ENCODE assay signal across 13 cellular contexts in genomic region chr2:142603761-142604160, GRCh38.
A peak's percentile ranks its signal among the peaks of the same experiment; 100 is the strongest.
DNase-seq lines count a peak whose midpoint lies in the region; ATAC-seq and TF ChIP-seq lines count a peak whose summit lies in the region.
"Had no signal": no experiment of that assay in that cellular context is flagged by ENCODE, and none has a peak within 500 bp of the region (broad histone marks: within the 10 kb centered on the region; RNA-seq: fewer than 3 reads in every experiment).

No MANE protein-coding gene starts in this region.

- H3K27me3 ChIP-seq in BE2C = no peaks in the 10 kb centered on the region
- H3K27me3 ChIP-seq in HAP-1 (ENCODE audit: low read depth) = no peaks in the 10 kb centered on the region
- H3K27me3 ChIP-seq: gastroesophageal sphincter, Peyer's patch had no signal

- in situ Hi-C loops in HAP-1 (cut with MboI; ENCODE audit: low sequenced_read_pairs) = no loop called here

- TF ChIP-seq POLR2A in NB4 (IDR thresholded peaks at IDR 0.05; ENCODE audit: extremely low read depth, insufficient read length) = no peak

- TF ChIP-seq CTCF in BE2C (IDR thresholded peaks at IDR 0.05; ENCODE audit: low read depth, low read length) (peak; percentile 11; the same call in 1 of the 2 replicates), NB4 (IDR thresholded peaks at IDR 0.05; ENCODE audit: low read depth, low read length) (no peak)

- H3K9me3 ChIP-seq in BE2C (no peaks in the 10 kb centered on the region), HAP-1 (no peaks in the 10 kb centered on the region)
- H3K9me3 ChIP-seq: gastroesophageal sphincter, Peyer's patch had no signal

- H3K4me3 ChIP-seq in BE2C (ENCODE audit: low read depth, low read length) (no peak overlapping the region), NB4 (ENCODE audit: low read depth, low read length) (no peak overlapping the region), HAP-1 (no peak overlapping the region)
- H3K4me3 ChIP-seq: gastroesophageal sphincter, Peyer's patch had no signal

- ATAC-seq in GM18502 (IDR thresholded peaks at IDR 0.05; ENCODE audit: poor library complexity, unreplicated experiment) (no peak), GM18870 (IDR thresholded peaks at IDR 0.05; ENCODE audit: unreplicated experiment) (no peak)
- ATAC-seq: gastroesophageal sphincter had no signal

- DNase-seq in BE2C (no peak), NB4 (ENCODE audit: low read depth) (peak; percentile 16), amniotic epithelial cell (ENCODE audit: low read depth) (peak; percentile 7), inferior parietal cortex (ENCODE audit: extremely low spot score) (peak; percentile 32), cerebellar nuclear complex (lab: John Stamatoyannopoulos, UW) (no peak), HAP-1 (ENCODE audit: low spot score in 2 of 2) (no peak)
- DNase-seq: C1 segment of cervical spinal cord, caudate nucleus, NCI-H146, Peyer's patch had no signal

- no peaks in the 10 kb centered on the region for H3K4me1 ChIP-seq in BE2C
- no peaks in the 10 kb centered on the region for H3K4me1 ChIP-seq in HAP-1
- H3K4me1 ChIP-seq: gastroesophageal sphincter, Peyer's patch had no signal

- H3K36me3 ChIP-seq in BE2C = no peaks in the 10 kb centered on the region
- H3K36me3 ChIP-seq in HAP-1 (replicated peaks) = no peaks in the 10 kb centered on the region
- H3K36me3 ChIP-seq: gastroesophageal sphincter, Peyer's patch had no signal

Comparison
In these comparisons a context has a peak if more than half of its experiments do, and no peak if none do; other contexts are left out.
1. DNase-seq: peak in NB4 (single experiment), amniotic epithelial cell (single experiment) and inferior parietal cortex (single experiment); none in BE2C (single experiment), cerebellar nuclear complex (0 of 2) and HAP-1 (0 of 2).